In the genomic region with DNA sequence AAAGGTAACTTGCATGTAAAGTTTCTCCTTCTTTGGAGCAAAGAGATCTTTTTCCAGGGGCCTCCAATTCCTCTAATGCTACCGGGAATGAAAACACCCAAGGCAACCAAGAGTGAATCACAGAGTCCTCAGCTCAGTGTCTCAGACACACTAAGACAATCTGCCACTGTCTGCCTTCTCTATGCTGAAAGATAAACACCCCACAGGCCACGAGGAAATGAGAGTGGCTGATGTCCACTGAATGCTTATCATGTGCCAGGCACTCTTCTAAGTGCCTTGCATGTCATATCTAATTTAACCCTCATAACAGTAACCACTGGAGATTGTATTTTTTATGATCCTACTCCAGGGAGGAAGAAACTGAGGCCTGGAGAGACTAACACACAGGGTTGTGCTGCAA, we compare ENCODE assay signal across 1 cellular context.
TF ChIP-seq lines count a peak whose summit lies in the region.

No MANE protein-coding gene starts in this region.

TF ChIP-seq in H1, 55 proteins besides CTCF, POLR2A, EP300 and RAD21:
- TF ChIP-seq TAF1 (IDR thresholded peaks at IDR 0.05; ENCODE audit: low read depth, low read length) (no peak), RNF2 (IDR thresholded peaks at IDR 0.05; ENCODE audit: borderline replicate concordance, low read depth, low read length, missing control alignments, poor library complexity, severe bottlenecking) (no peak), FOSL1 (IDR thresholded peaks at IDR 0.05; ENCODE audit: insufficient read depth, low read depth, low read length) (no peak), YY1 (IDR thresholded peaks at IDR 0.05; ENCODE audit: low read depth, low read length) (no peak)
